29 cellular contexts compared by ENCODE assay signal in the genomic region with DNA sequence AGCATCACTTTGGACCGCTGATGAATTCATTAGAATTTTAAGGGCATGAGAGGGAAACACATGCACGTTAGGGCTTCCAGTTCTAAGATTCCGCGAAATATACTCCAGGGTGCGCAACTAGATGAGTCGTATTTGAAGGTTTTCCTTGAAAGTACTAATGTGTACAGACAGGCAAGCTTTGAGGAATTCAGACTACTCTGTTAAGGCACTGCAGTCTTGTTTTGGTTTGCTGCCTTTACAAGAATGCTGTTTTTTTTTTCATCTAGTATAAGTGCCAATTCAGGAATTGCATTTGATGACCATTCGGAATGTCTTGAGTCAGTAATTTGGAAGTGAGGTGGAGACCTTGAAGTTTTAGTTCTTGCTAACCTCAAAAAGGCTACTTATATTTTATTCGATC. TPM values are rescaled to one million over a fixed set of nuclear protein-coding genes. Genes with fewer than 3 reads are reported as not detected.
DNase-seq lines count a peak whose midpoint lies in the region; ATAC-seq and TF ChIP-seq lines count a peak whose summit lies in the region.
"Had no signal": no experiment of that assay in that cellular context is flagged by ENCODE, and none has a peak within 500 bp of the region (broad histone marks: within the 10 kb centered on the region; RNA-seq: fewer than 3 reads in every experiment).

No MANE protein-coding gene starts in this region.

- H3K9me3 ChIP-seq in GM23248 (ENCODE audit: low read depth) (no peaks in the 10 kb centered on the region), upper lobe of right lung (no peaks in the 10 kb centered on the region), psoas muscle (no peaks in the 10 kb centered on the region)
- H3K9me3 ChIP-seq: A549, BE2C, Caco-2 had no signal

- in situ Hi-C loops in GM23248 (cut with MboI), result no loop called here
- in situ Hi-C loops in brain microvascular endothelial cell (cut with HindIII; ENCODE audit: low pct_ligation_motif_present, low sequenced_read_pairs), result no loop called here

- H3K27me3 ChIP-seq in GM23248 (replicated peaks; ENCODE audit: insufficient read depth) (no peaks in the 10 kb centered on the region), brain microvascular endothelial cell (replicated peaks) (no peaks in the 10 kb centered on the region), upper lobe of right lung (no peaks in the 10 kb centered on the region), psoas muscle (ENCODE audit: insufficient read depth in 3 of 3, low read length in 2 of 3) (no peaks in the 10 kb centered on the region)
- H3K27me3 ChIP-seq: BE2C, cardiac muscle cell had no signal

- no peak for TF ChIP-seq CTCF in brain microvascular endothelial cell (IDR thresholded peaks at IDR 0.05; ENCODE audit: low read depth, low read length, missing control alignments)
- TF ChIP-seq CTCF in upper lobe of right lung (IDR thresholded peaks at IDR 0.05), result no peak
- TF ChIP-seq CTCF in psoas muscle (IDR thresholded peaks at IDR 0.05), result no peak

- no peak for DNase-seq in activated T-cell treated with anti-CD3 and anti-CD28 coated beads, Interleukin-2, amount 50 U/mL, for 72 hours
- no peak for DNase-seq in activated T-cell treated with anti-CD3 and anti-CD28 coated beads, Interleukin-2, amount 50 U/mL, for 4 hours
- peak; percentile 24 for DNase-seq in GM23248
- peak; percentile 24 for DNase-seq in brain microvascular endothelial cell
- no peak for DNase-seq in natural killer cell treated with Interleukin-12 subunit alpha and Interleukin-12 subunit beta and Interleukin-15 and Interleukin-18, amount 100 ng/mL, for 72 hours (ENCODE audit: low spot score)
- no peak for DNase-seq in upper lobe of right lung
- DNase-seq in psoas muscle, result no peak
- DNase-seq: activated CD4-positive, alpha-beta T cell treated with anti-CD3 and anti-CD28 coated beads for 1 hour; amniotic stem cell; BE2C; Caco-2; dermis blood vessel endothelial cell; DMS79; glutamatergic neuron; HCEC 1CT; kidney glomerular epithelial cell; NCI-H1694 treated with DMSO at 0.1 percent for 48 hours; NCI-H2171 treated with DMSO at 0.1 percent for 48 hours; NCI-H526; stimulated activated CD8-positive, alpha-beta memory T cell treated with anti-CD3 and anti-CD28 coated beads, Interleukin-4, amount 100 ng/mL, for 48 hours; T-helper 1 cell had no signal

- peaks cover 17% of the 10 kb centered on the region for H3K79me2 ChIP-seq in GM23248 (ENCODE audit: insufficient read depth)

- H3K4me1 Mint-ChIP-seq in activated T-cell treated with anti-CD3 and anti-CD28 coated beads, Interleukin-2, amount 50 U/mL, for 72 hours (ENCODE audit: low read depth), result peaks cover 13% of the 10 kb centered on the region
- peaks cover 17% of the 10 kb centered on the region for H3K4me1 Mint-ChIP-seq in activated T-cell treated with anti-CD3 and anti-CD28 coated beads, Interleukin-2, amount 50 U/mL, for 4 hours (ENCODE audit: low read depth)
- H3K4me1 Mint-ChIP-seq in natural killer cell treated with Interleukin-12 subunit alpha and Interleukin-12 subunit beta and Interleukin-15 and Interleukin-18, amount 100 ng/mL, for 72 hours (ENCODE audit: low read depth in 2 of 2), result peaks cover 5 to 22% of the 10 kb centered on the region in 2 donors

- no peak overlapping the region for H3K27ac ChIP-seq in GM23248
- H3K27ac ChIP-seq in brain microvascular endothelial cell, result no peak overlapping the region
- H3K27ac ChIP-seq in upper lobe of right lung, result no peak overlapping the region
- H3K27ac ChIP-seq in psoas muscle, result no peak overlapping the region
- H3K27ac ChIP-seq: A549, cardiac muscle cell had no signal

- peaks cover 14 to 55% of the 10 kb centered on the region in 2 donors for H3K36me3 Mint-ChIP-seq in activated T-cell treated with anti-CD3 and anti-CD28 coated beads, Interleukin-2, amount 50 U/mL, for 72 hours (ENCODE audit: insufficient read depth in 2 of 2)
- H3K36me3 Mint-ChIP-seq in activated T-cell treated with anti-CD3 and anti-CD28 coated beads, Interleukin-2, amount 50 U/mL, for 4 hours (ENCODE audit: insufficient read depth), result peaks cover 54% of the 10 kb centered on the region
- H3K36me3 Mint-ChIP-seq in natural killer cell treated with Interleukin-12 subunit alpha and Interleukin-12 subunit beta and Interleukin-15 and Interleukin-18, amount 100 ng/mL, for 72 hours, result peaks cover 33% of the 10 kb centered on the region

- no peaks in the 10 kb centered on the region for H4K20me1 ChIP-seq in GM23248 (ENCODE audit: insufficient read depth)

- H3K4me1 ChIP-seq in GM23248 (ENCODE audit: insufficient read depth), result no peaks in the 10 kb centered on the region
- peaks cover 6% of the 10 kb centered on the region for H3K4me1 ChIP-seq in upper lobe of right lung
- no peaks in the 10 kb centered on the region for H3K4me1 ChIP-seq in psoas muscle
- H3K4me1 ChIP-seq: BE2C, Caco-2 had no signal

- peak overlapping the region; percentile 98 for H3K27ac Mint-ChIP-seq in activated T-cell treated with anti-CD3 and anti-CD28 coated beads, Interleukin-2, amount 50 U/mL, for 72 hours
- H3K27ac Mint-ChIP-seq in natural killer cell treated with Interleukin-12 subunit alpha and Interleukin-12 subunit beta and Interleukin-15 and Interleukin-18, amount 100 ng/mL, for 72 hours, result peak overlapping the region; percentile 45 to 50

- no peaks in the 10 kb centered on the region for H3K27me3 Mint-ChIP-seq in activated T-cell treated with anti-CD3 and anti-CD28 coated beads, Interleukin-2, amount 50 U/mL, for 72 hours (ENCODE audit: low read depth)
- H3K27me3 Mint-ChIP-seq in activated T-cell treated with anti-CD3 and anti-CD28 coated beads, Interleukin-2, amount 50 U/mL, for 4 hours (ENCODE audit: low read depth), result no peaks in the 10 kb centered on the region
- no peaks in the 10 kb centered on the region for H3K27me3 Mint-ChIP-seq in natural killer cell treated with Interleukin-12 subunit alpha and Interleukin-12 subunit beta and Interleukin-15 and Interleukin-18, amount 100 ng/mL, for 72 hours

- no peak overlapping the region for H3K4me3 Mint-ChIP-seq in activated T-cell treated with anti-CD3 and anti-CD28 coated beads, Interleukin-2, amount 50 U/mL, for 72 hours
- H3K4me3 Mint-ChIP-seq in activated T-cell treated with anti-CD3 and anti-CD28 coated beads, Interleukin-2, amount 50 U/mL, for 4 hours, result no peak overlapping the region
- H3K4me3 Mint-ChIP-seq in natural killer cell treated with Interleukin-12 subunit alpha and Interleukin-12 subunit beta and Interleukin-15 and Interleukin-18, amount 100 ng/mL, for 72 hours, result no peak overlapping the region

- H3K9ac ChIP-seq in GM23248, result no peak overlapping the region

- H3K9me2 ChIP-seq in GM23248 (ENCODE audit: insufficient read depth), result no peaks in the 10 kb centered on the region

- intact Hi-C loops in upper lobe of right lung (cut with DNase I), result no loop called here
- intact Hi-C loops in psoas muscle (cut with DNase I), result no loop called here

- H3K4me3 ChIP-seq in GM23248 (no peak overlapping the region), brain microvascular endothelial cell (ENCODE audit: low read depth, low read length) (no peak overlapping the region), upper lobe of right lung (no peak overlapping the region), psoas muscle (no peak overlapping the region)
- H3K4me3 ChIP-seq: A549, cardiac muscle cell, lung had no signal

- H3K36me3 ChIP-seq in GM23248 (ENCODE audit: low read depth) (peaks cover 87% of the 10 kb centered on the region), brain microvascular endothelial cell (replicated peaks) (peaks cover 71% of the 10 kb centered on the region), upper lobe of right lung (peaks cover 89% of the 10 kb centered on the region), psoas muscle (ENCODE audit: insufficient read depth in 1 of 2, low read depth in 1 of 2) (peaks cover 7 to 99% of the 10 kb centered on the region in 2 donors)

- no peak overlapping the region for H3K4me2 ChIP-seq in GM23248 (ENCODE audit: unreplicated experiment)
- H3K4me2 ChIP-seq: A549 had no signal

- ATAC-seq in activated T-cell treated with anti-CD3 and anti-CD28 coated beads, Interleukin-2, amount 50 U/mL, for 72 hours (replicated peaks in 1 of 2), result no peak
- ATAC-seq in activated T-cell treated with anti-CD3 and anti-CD28 coated beads, Interleukin-2, amount 50 U/mL, for 4 hours, result no peak
- ATAC-seq in natural killer cell treated with Interleukin-12 subunit alpha and Interleukin-12 subunit beta and Interleukin-15 and Interleukin-18, amount 100 ng/mL, for 72 hours, result no peak
- no peak for ATAC-seq in GM18858 (IDR thresholded peaks at IDR 0.05; ENCODE audit: unreplicated experiment)
- ATAC-seq in upper lobe of right lung, result no peak
- no peak for ATAC-seq in psoas muscle
- ATAC-seq: A549 had no signal

- H2AFZ ChIP-seq in GM23248, result no peak overlapping the region

- no peaks in the 10 kb centered on the region for H3K9me3 Mint-ChIP-seq in activated T-cell treated with anti-CD3 and anti-CD28 coated beads, Interleukin-2, amount 50 U/mL, for 72 hours
- H3K9me3 Mint-ChIP-seq in activated T-cell treated with anti-CD3 and anti-CD28 coated beads, Interleukin-2, amount 50 U/mL, for 4 hours, result no peaks in the 10 kb centered on the region
- no peaks in the 10 kb centered on the region for H3K9me3 Mint-ChIP-seq in natural killer cell treated with Interleukin-12 subunit alpha and Interleukin-12 subunit beta and Interleukin-15 and Interleukin-18, amount 100 ng/mL, for 72 hours

- peaks cover 16% of the 10 kb centered on the region; the same call in 1 of the 2 replicates for H3F3A ChIP-seq in GM23248 (ENCODE audit: insufficient read depth)

- 87 to 89% methylated on average over 8 of the region's 8 CpGs for WGBS in GM23248 (ENCODE audit: low coverage in 1 of 2, low lambda C conversion rate in 2 of 2, missing lambda C conversion rate in 2 of 2), 2 experiments
- 87 to 93% (median 89%) methylated on average over 8 of the region's 8 CpGs for WGBS in psoas muscle, 3 donors

RNA-seq across cellular contexts. Expression of a gene that starts 19.1 kb away (rescaled TPM):
- 10 to 100 TPM; 33.6 to 41.5 TPM for total RNA-seq in activated T-cell treated with anti-CD3 and anti-CD28 coated beads, Interleukin-2, amount 50 U/mL, for 72 hours
- total RNA-seq in activated T-cell treated with anti-CD3 and anti-CD28 coated beads, Interleukin-2, amount 50 U/mL, for 4 hours, result 10 to 100 TPM; 42.8 to 48.1 (median 46.1) TPM
- 14.2 and 16.6 TPM in 2 replicates for total RNA-seq in GM23248 (2014; rRNA removed; shearing (Covaris generic))
- polyA plus RNA-seq in GM23248 (2016; fragmentation: Nextera tagmentation; extraction: Ambion mirVana), result 31.1 and 31.4 TPM in 2 replicates
- 10 to 100 TPM; 29.7 to 70.0 TPM for total RNA-seq in natural killer cell treated with Interleukin-12 subunit alpha and Interleukin-12 subunit beta and Interleukin-15 and Interleukin-18, amount 100 ng/mL, for 72 hours
- total RNA-seq in upper lobe of right lung, result 27.3 TPM
- total RNA-seq in psoas muscle, result 10 to 100 TPM; 12.2 to 16.2 (median 15.0) TPM
- polyA plus RNA-seq in psoas muscle, result 10 to 100 TPM; 13.1 to 31.3 (median 21.2) TPM

RNA-seq across cellular contexts. Expression of a gene that starts 33.7 kb away (rescaled TPM):
- total RNA-seq in activated T-cell treated with anti-CD3 and anti-CD28 coated beads, Interleukin-2, amount 50 U/mL, for 72 hours, result 10 to 100 TPM; 48.3 to 62.9 TPM
- 10 to 100 TPM; 34.8 to 40.4 (median 36.5) TPM for total RNA-seq in activated T-cell treated with anti-CD3 and anti-CD28 coated beads, Interleukin-2, amount 50 U/mL, for 4 hours
- 48.8 and 69.6 TPM in 2 replicates for total RNA-seq in GM23248 (2014; rRNA removed; shearing (Covaris generic))
- polyA plus RNA-seq in GM23248 (2016; fragmentation: Nextera tagmentation; extraction: Ambion mirVana) (41.1 and 45.7 TPM in 2 replicates), psoas muscle (10 to 100 TPM; 17.9 to 30.7 (median 26.7) TPM)
- total RNA-seq in natural killer cell treated with Interleukin-12 subunit alpha and Interleukin-12 subunit beta and Interleukin-15 and Interleukin-18, amount 100 ng/mL, for 72 hours, result 10 to 100 TPM; 39.3 to 48.4 TPM
- total RNA-seq in upper lobe of right lung (56.0 TPM), psoas muscle (10 to 100 TPM; 40.6 to 55.2 (median 47.3) TPM)

RNA-seq across cellular contexts. Expression of a gene that starts 35.7 kb away (rescaled TPM):
- total RNA-seq in activated T-cell treated with anti-CD3 and anti-CD28 coated beads, Interleukin-2, amount 50 U/mL, for 72 hours, result 1 to 10 TPM in 1 of 2 donors, under 1 TPM in 1; 0.77 to 1.5 TPM
- under 1 TPM; 0.10 to 0.35 (median 0.34) TPM for total RNA-seq in activated T-cell treated with anti-CD3 and anti-CD28 coated beads, Interleukin-2, amount 50 U/mL, for 4 hours
- not detected in 2 replicates for total RNA-seq in GM23248 (2014; rRNA removed; shearing (Covaris generic))
- not detected in 2 replicates for polyA plus RNA-seq in GM23248 (2016; fragmentation: Nextera tagmentation; extraction: Ambion mirVana)
- 1 to 10 TPM in 1 of 2 donors, not detected in 1; 5.0 TPM for total RNA-seq in natural killer cell treated with Interleukin-12 subunit alpha and Interleukin-12 subunit beta and Interleukin-15 and Interleukin-18, amount 100 ng/mL, for 72 hours
- 0.69 TPM for total RNA-seq in upper lobe of right lung
- under 1 TPM in 1 of 4 donors, not detected in 3; 0.19 TPM for total RNA-seq in psoas muscle
- under 1 TPM in 1 of 3 donors, not detected in 2; 0.08 TPM for polyA plus RNA-seq in psoas muscle
- total RNA-seq: cardiac muscle cell, dermis blood vessel endothelial cell, fibroblast of lung, pulmonary artery endothelial cell, skeletal muscle tissue, ureter had no signal
- polyA plus RNA-seq: A549, cardiac muscle cell, fibroblast of lung had no signal

Comparison
In these comparisons a context has a peak if more than half of its experiments do, and no peak if none do; other contexts are left out.
1. DNase-seq: peak in GM23248 (single experiment) and brain microvascular endothelial cell (single experiment); none in activated T-cell treated with anti-CD3 and anti-CD28 coated beads, Interleukin-2, amount 50 U/mL, for 72 hours (0 of 2), activated T-cell treated with anti-CD3 and anti-CD28 coated beads, Interleukin-2, amount 50 U/mL, for 4 hours (single experiment), natural killer cell treated with Interleukin-12 subunit alpha and Interleukin-12 subunit beta and Interleukin-15 and Interleukin-18, amount 100 ng/mL, for 72 hours (single experiment), upper lobe of right lung (single experiment) and psoas muscle (0 of 2).